In the genomic region with DNA sequence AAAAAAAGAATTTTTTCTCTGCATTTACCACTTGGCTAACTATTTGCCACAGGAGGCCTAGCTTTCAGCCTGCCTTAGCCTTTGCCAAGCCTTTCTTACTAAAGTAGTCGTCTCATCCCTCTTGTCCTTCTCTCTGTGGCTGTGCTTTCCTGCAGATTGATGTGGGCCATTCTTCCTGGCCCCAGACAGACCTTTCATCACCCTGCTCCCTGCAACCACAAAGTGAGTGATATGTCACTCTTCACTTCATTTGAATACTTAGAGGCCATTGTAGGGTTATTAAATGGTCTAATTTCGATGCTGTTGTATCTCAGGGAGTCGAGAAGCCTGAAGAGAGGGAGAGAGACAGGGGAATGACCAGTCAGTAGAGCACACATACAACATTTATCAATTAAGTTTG, we compare ENCODE assay signal across 14 cellular contexts. TPM values are rescaled to one million over a fixed set of nuclear protein-coding genes. Genes with fewer than 3 reads are reported as not detected.
DNase-seq lines count a peak whose midpoint lies in the region; ATAC-seq and TF ChIP-seq lines count a peak whose summit lies in the region.
"Had no signal": no experiment of that assay in that cellular context is flagged by ENCODE, and none has a peak within 500 bp of the region (broad histone marks: within the 10 kb centered on the region; RNA-seq: fewer than 3 reads in every experiment).

No MANE protein-coding gene starts in this region.

- H3K27ac ChIP-seq in endodermal cell (ENCODE audit: low read depth, low read length): no peak overlapping the region
- H3K27ac ChIP-seq: GM23248 had no signal

- H3K9ac ChIP-seq in endodermal cell (ENCODE audit: extremely low read depth, low read length, poor library complexity, severe bottlenecking): no peak overlapping the region
- H3K9ac ChIP-seq: GM23248 had no signal

- H3K4me1 Mint-ChIP-seq in endodermal cell: no peaks in the 10 kb centered on the region

- in situ Hi-C loops in HAP-1 (cut with MboI; ENCODE audit: low sequenced_read_pairs): no loop called here

- H3K27ac Mint-ChIP-seq in endodermal cell: no peak overlapping the region
- H3K27ac Mint-ChIP-seq: CD8-positive, alpha-beta memory T cell had no signal

- WGBS in endodermal cell (ENCODE audit: insufficient coverage in 1 of 2, insufficient read length in 1 of 2), 2 experiments: 94% methylated on average over 3 of the region's 3 CpGs; no CpG with 5 or more reads in 1 of the 2 experiments

- no peak overlapping the region for H3K4me3 Mint-ChIP-seq in endodermal cell
- H3K4me3 Mint-ChIP-seq: CD8-positive, alpha-beta memory T cell had no signal

- H3K4me3 ChIP-seq in endodermal cell (ENCODE audit: low read length) (no peak overlapping the region), HAP-1 (no peak overlapping the region)
- H3K4me3 ChIP-seq: GM23248 had no signal

- no peak for TF ChIP-seq CTCF in endodermal cell (conservative IDR thresholded peaks at IDR 0.05)

- intact Hi-C loops in left ventricle myocardium superior (cut with micrococcal nuclease): no loop called here

- H3K27me3 ChIP-seq in endodermal cell (ENCODE audit: control insufficient read depth, insufficient read depth, low read length, poor library complexity, severe bottlenecking): no peaks in the 10 kb centered on the region
- no peaks in the 10 kb centered on the region for H3K27me3 ChIP-seq in HAP-1 (ENCODE audit: low read depth)

- no peaks in the 10 kb centered on the region for H3K36me3 ChIP-seq in endodermal cell (ENCODE audit: control insufficient read depth, insufficient read depth, low read length)
- H3K36me3 ChIP-seq in HAP-1 (replicated peaks): no peaks in the 10 kb centered on the region

- no peaks in the 10 kb centered on the region for H3K36me3 Mint-ChIP-seq in endodermal cell (ENCODE audit: low read depth)
- H3K36me3 Mint-ChIP-seq: CD8-positive, alpha-beta memory T cell had no signal

- DNase-seq in OCI-M1 (lab: John Stamatoyannopoulos, UW): peak; percentile 33
- peak; percentile 11 for DNase-seq in endodermal cell
- no peak for DNase-seq in left ventricle myocardium superior
- DNase-seq in NCI-H2171 treated with DMSO at 0.1 percent for 48 hours (lab: John Stamatoyannopoulos, UW): no peak
- DNase-seq in GM03348 (ENCODE audit: low spot score): no peak
- no peak for DNase-seq in HAP-1 (ENCODE audit: low spot score in 2 of 2)
- no peak for DNase-seq in activated naive CD4-positive, alpha-beta T cell (lab: John Stamatoyannopoulos, UW)
- DNase-seq: CD8-positive, alpha-beta memory T cell; DMS53; GM23248; IMR-90 had no signal

- H3K27me3 Mint-ChIP-seq in endodermal cell (ENCODE audit: insufficient read depth): no peaks in the 10 kb centered on the region

- no peaks in the 10 kb centered on the region for H3K9me3 Mint-ChIP-seq in endodermal cell
- H3K9me3 Mint-ChIP-seq: CD8-positive, alpha-beta memory T cell had no signal

- ATAC-seq in left ventricle myocardium superior: peak; percentile 44

- H3K9me3 ChIP-seq in endodermal cell (ENCODE audit: control insufficient read depth, low read length) (no peaks in the 10 kb centered on the region), HAP-1 (no peaks in the 10 kb centered on the region)

- H3K4me1 ChIP-seq in endodermal cell (ENCODE audit: control insufficient read depth, insufficient read depth, low read length) (no peaks in the 10 kb centered on the region), HAP-1 (no peaks in the 10 kb centered on the region)

RNA-seq across cellular contexts. Expression of a gene that starts 37.6 kb away (rescaled TPM):
- total RNA-seq in endodermal cell (1 to 10 TPM; 6.4 to 7.8 TPM), left ventricle myocardium superior (4.6 TPM)
- polyA plus RNA-seq in endodermal cell (2013, experiment 1 of 2): 6.1 TPM
- 5.2 TPM for polyA plus RNA-seq in endodermal cell (2013, experiment 2 of 2)
- total RNA-seq: A673; CD8-positive, alpha-beta memory T cell; GM23248; IMR-90 had no signal
- polyA plus RNA-seq: CD8-positive, alpha-beta memory T cell; IMR-90 had no signal

RNA-seq across cellular contexts. Expression of a gene that starts 40.8 kb away (rescaled TPM):
- not detected for total RNA-seq in endodermal cell
- not detected for polyA plus RNA-seq in endodermal cell (2013, experiment 1 of 2)
- not detected for polyA plus RNA-seq in endodermal cell (2013, experiment 2 of 2)
- total RNA-seq in left ventricle myocardium superior: 0.52 TPM
- total RNA-seq: A673; CD8-positive, alpha-beta memory T cell; G401; GM23248; IMR-90 had no signal
- polyA plus RNA-seq: BJ; CD8-positive, alpha-beta memory T cell; GM23248; IMR-90 had no signal

Comparison
In these comparisons a context has a peak if more than half of its experiments do, and no peak if none do; other contexts are left out.
1. DNase-seq: peak in OCI-M1 (single experiment) and endodermal cell (single experiment); none in left ventricle myocardium superior (single experiment), NCI-H2171 treated with DMSO at 0.1 percent for 48 hours (single experiment), GM03348 (single experiment), HAP-1 (0 of 2) and activated naive CD4-positive, alpha-beta T cell (0 of 4).